ENCODE assay signal across 1 cellular context in the genomic region with DNA sequence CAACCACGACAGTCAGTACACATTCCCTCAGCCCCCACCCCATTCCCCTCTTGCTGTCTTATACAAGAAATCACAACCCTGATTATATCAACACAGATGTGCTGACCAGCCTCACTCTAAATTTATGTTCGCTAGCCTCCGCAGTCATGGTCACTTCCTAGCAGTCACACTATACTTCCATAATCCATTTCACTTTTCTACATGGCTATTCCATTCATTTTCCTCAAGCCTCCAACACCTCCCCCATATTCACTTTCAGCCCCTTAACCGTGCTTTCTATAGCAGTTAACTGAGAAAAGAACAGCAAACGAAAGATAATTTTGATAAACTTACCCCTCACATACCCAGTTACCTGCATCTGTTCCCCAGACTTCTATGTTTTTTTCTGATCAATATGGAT.
TF ChIP-seq lines count a peak whose summit lies in the region.

No MANE protein-coding gene starts in this region.

TF ChIP-seq in K562, 482 proteins besides CTCF, POLR2A, EP300 and RAD21:
- TF ChIP-seq REST (CRISPR knock-in tag; IDR thresholded peaks at IDR 0.05; ENCODE audit: low read depth) (no peak), LCOR (CRISPR knock-in tag; IDR thresholded peaks at IDR 0.05) (no peak), HOMEZ (CRISPR knock-in tag; IDR thresholded peaks at IDR 0.05) (no peak), ZNF175 (CRISPR knock-in tag; IDR thresholded peaks at IDR 0.05; ENCODE audit: low read depth) (no peak), NCOA2 (IDR thresholded peaks at IDR 0.05; ENCODE audit: partially characterized antibody in 2 of 2) (no peak), DPF2 (IDR thresholded peaks at IDR 0.05) (no peak), KDM2B (CRISPR knock-in tag; IDR thresholded peaks at IDR 0.05) (no peak), SREBF2 (CRISPR knock-in tag; IDR thresholded peaks at IDR 0.05) (no peak), CEBPG (CRISPR knock-in tag; IDR thresholded peaks at IDR 0.05) (no peak), CEBPG (tag; conservative IDR thresholded peaks at IDR 0.05 in 1 of 2, IDR thresholded peaks at IDR 0.05 in 1 of 2) (no peak), IFI16 (CRISPR knock-in tag; IDR thresholded peaks at IDR 0.05) (no peak), RNF219 (CRISPR knock-in tag; IDR thresholded peaks at IDR 0.05) (no peak), TEAD1 (CRISPR knock-in tag; IDR thresholded peaks at IDR 0.05) (no peak), THRB (CRISPR knock-in tag; conservative IDR thresholded peaks at IDR 0.05) (no peak), SNAPC5 (CRISPR knock-in tag; IDR thresholded peaks at IDR 0.05) (no peak), NCOA4 (IDR thresholded peaks at IDR 0.05; ENCODE audit: partially characterized antibody) (no peak), TSC22D4 (tag; IDR thresholded peaks at IDR 0.05) (no peak)
- TF ChIP-seq, protein P1, sequence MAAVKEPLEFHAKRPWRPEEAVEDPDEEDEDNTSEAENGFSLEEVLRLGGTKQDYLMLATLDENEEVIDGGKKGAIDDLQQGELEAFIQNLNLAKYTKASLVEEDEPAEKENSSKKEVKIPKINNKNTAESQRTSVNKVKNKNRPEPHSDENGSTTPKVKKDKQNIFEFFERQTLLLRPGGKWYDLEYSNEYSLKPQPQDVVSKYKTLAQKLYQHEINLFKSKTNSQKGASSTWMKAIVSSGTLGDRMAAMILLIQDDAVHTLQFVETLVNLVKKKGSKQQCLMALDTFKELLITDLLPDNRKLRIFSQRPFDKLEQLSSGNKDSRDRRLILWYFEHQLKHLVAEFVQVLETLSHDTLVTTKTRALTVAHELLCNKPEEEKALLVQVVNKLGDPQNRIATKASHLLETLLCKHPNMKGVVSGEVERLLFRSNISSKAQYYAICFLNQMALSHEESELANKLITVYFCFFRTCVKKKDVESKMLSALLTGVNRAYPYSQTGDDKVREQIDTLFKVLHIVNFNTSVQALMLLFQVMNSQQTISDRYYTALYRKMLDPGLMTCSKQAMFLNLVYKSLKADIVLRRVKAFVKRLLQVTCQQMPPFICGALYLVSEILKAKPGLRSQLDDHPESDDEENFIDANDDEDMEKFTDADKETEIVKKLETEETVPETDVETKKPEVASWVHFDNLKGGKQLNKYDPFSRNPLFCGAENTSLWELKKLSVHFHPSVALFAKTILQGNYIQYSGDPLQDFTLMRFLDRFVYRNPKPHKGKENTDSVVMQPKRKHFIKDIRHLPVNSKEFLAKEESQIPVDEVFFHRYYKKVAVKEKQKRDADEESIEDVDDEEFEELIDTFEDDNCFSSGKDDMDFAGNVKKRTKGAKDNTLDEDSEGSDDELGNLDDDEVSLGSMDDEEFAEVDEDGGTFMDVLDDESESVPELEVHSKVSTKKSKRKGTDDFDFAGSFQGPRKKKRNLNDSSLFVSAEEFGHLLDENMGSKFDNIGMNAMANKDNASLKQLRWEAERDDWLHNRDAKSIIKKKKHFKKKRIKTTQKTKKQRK (IDR thresholded peaks at IDR 0.05; ENCODE audit: borderline replicate concordance, low read depth, low read length) = no peak
